24 cellular contexts compared by ENCODE assay signal in genomic region chr2:35858216-35858615, GRCh38.
"Had no signal": no experiment of that assay in that cellular context is flagged by ENCODE, and none has a peak within 500 bp of the region (broad histone marks: within the 10 kb centered on the region; RNA-seq: fewer than 3 reads in every experiment).

No MANE protein-coding gene starts in this region.

- H3K27ac ChIP-seq: colonic mucosa, gastrocnemius medialis, heart left ventricle, hepatocyte, left ventricle myocardium inferior, lower lobe of right lung, ovary, psoas muscle, sigmoid colon, testis, tibial artery had no signal

- ATAC-seq: effector memory CD8-positive, alpha-beta T cell; esophagus mucosa; gastrocnemius medialis; heart left ventricle; left colon; lower lobe of right lung; naive thymus-derived CD8-positive, alpha-beta T cell; psoas muscle; right cardiac atrium; stimulated activated memory B cell treated with anti-CD40 and anti-IgM and Interleukin-4, amounts not matched to agents 10 μg/mL and 1 μg/mL and 100 μg/mL, for 72 hours; stimulated activated naive CD8-positive, alpha-beta T cell treated with anti-CD3 and anti-CD28 coated beads, Interleukin-15, Interleukin-2, amounts not matched to agents 100 U/mL and 50 U/mL, for 24 hours had no signal

- H3K27me3 ChIP-seq: colonic mucosa, gastrocnemius medialis, heart left ventricle, hepatocyte, ovary, sigmoid colon, testis, tibial artery had no signal

- H3K36me3 ChIP-seq: colonic mucosa, gastrocnemius medialis, heart left ventricle, left ventricle myocardium inferior, lower lobe of right lung, ovary, sigmoid colon, tibial artery had no signal

- H3K79me2 ChIP-seq: hepatocyte had no signal

- DNase-seq: colonic mucosa; effector memory CD8-positive, alpha-beta T cell; foreskin fibroblast; gastrocnemius medialis; heart left ventricle; left colon; left ventricle myocardium inferior; lower lobe of right lung; naive thymus-derived CD8-positive, alpha-beta T cell; nephron progenitor cell; occipital lobe; ovary; posterior cingulate gyrus; psoas muscle; right cardiac atrium; sigmoid colon; stimulated activated CD4-positive, alpha-beta T cell treated with anti-CD3 and anti-CD28 coated beads, Interleukin-4, amount 100 ng/mL, for 4 hours; stimulated activated naive CD8-positive, alpha-beta T cell treated with anti-CD3 and anti-CD28 coated beads, Interleukin-15, Interleukin-2, amounts not matched to agents 100 U/mL and 50 U/mL, for 24 hours; substantia nigra; testis; tibial artery had no signal

- H2AFZ ChIP-seq: hepatocyte had no signal

- H3K4me3 ChIP-seq: colonic mucosa, gastrocnemius medialis, heart left ventricle, hepatocyte, left ventricle myocardium inferior, lower lobe of right lung, ovary, psoas muscle, sigmoid colon, testis, tibial artery had no signal

- H3K4me1 ChIP-seq: colonic mucosa, gastrocnemius medialis, heart left ventricle, left ventricle myocardium inferior, lower lobe of right lung, psoas muscle, sigmoid colon, testis, tibial artery had no signal

- H3K4me2 ChIP-seq: hepatocyte had no signal

- H3K9me3 ChIP-seq: colonic mucosa, gastrocnemius medialis, heart left ventricle, left ventricle myocardium inferior, lower lobe of right lung, ovary, psoas muscle, sigmoid colon, testis, tibial artery had no signal
